ENCODE assay signal across 1 cellular context in the genomic region with DNA sequence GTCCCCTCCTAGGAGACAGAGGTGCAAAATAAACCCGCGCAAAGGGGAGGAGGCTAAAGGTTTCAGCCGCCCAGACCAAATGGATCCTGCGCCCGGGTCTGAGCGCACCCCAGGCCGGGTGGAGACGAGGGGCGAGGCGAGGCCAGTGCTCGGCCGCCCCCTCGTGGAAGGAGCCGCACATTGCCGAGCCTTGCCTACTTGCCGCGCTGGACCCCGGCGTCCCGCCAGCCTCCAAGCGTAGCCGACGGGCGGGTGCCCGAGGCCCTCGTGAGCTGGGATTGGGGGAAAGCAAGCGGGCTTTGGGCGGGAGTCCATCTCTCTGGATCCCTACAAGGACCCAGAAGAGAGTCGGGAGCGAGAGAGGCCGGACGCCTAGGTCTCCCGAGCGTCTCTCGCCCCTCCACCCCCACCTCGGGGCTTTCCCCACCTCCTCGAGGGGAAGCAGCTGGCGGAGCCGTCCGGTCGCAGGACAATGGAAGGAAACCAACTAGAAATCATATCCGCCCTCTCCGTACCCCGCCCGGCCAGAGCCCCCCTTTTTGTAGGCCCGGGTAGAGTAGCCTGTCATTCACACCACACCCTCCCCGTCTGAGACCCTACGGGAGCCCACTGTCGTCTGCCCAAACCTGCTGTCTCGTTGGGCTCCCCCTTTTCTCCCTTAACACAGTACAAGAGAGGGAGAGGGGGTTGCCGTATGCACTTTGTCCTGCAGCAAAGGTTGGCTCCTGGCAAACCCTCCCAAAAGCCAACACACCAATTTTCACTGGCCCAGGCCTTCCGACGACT.
TF ChIP-seq lines count a peak whose summit lies in the region.

No MANE protein-coding gene starts in this region.

TF ChIP-seq in GM12878, 131 proteins besides CTCF, POLR2A, EP300 and RAD21 (continued from another document):
- no peak for TF ChIP-seq SREBF1 (IDR thresholded peaks at IDR 0.05; ENCODE audit: low read length)
- TF ChIP-seq REST (IDR thresholded peaks at IDR 0.05; ENCODE audit: low read depth, low read length): no peak
- TF ChIP-seq CHD4 (IDR thresholded peaks at IDR 0.05): no peak
- TF ChIP-seq CEBPZ (IDR thresholded peaks at IDR 0.05; ENCODE audit: low read depth, low read length): no peak
- TF ChIP-seq PKNOX1 (IDR thresholded peaks at IDR 0.05): peak; percentile 81
- no peak for TF ChIP-seq JUNB (IDR thresholded peaks at IDR 0.05)
- TF ChIP-seq FOXM1 (IDR thresholded peaks at IDR 0.05; ENCODE audit: low read depth, low read length): peak; percentile 43; the same call in 1 of the 2 replicates
- TF ChIP-seq SIN3A (IDR thresholded peaks at IDR 0.05; ENCODE audit: low read depth, low read length): no peak
- TF ChIP-seq CUX1 (IDR thresholded peaks at IDR 0.05; ENCODE audit: insufficient replicate concordance, low read depth, low read length): no peak
- no peak for TF ChIP-seq ATF3 (IDR thresholded peaks at IDR 0.05; ENCODE audit: borderline replicate concordance, extremely low read depth, low read depth, low read length)
- no peak for TF ChIP-seq NR2C2 (IDR thresholded peaks at IDR 0.05; ENCODE audit: borderline replicate concordance, control insufficient read depth, insufficient read length, low read depth)
- no peak for TF ChIP-seq CBX3 (IDR thresholded peaks at IDR 0.05; ENCODE audit: borderline replicate concordance, low read depth)
- TF ChIP-seq PAX5 (IDR thresholded peaks at IDR 0.05; ENCODE audit: borderline replicate concordance, low read depth, low read length): no peak
- no peak for TF ChIP-seq FOS (IDR thresholded peaks at IDR 0.05; ENCODE audit: borderline replicate concordance, extremely low read depth, insufficient read length)
